ENCODE assay signal across 1 cellular context in the genomic region with DNA sequence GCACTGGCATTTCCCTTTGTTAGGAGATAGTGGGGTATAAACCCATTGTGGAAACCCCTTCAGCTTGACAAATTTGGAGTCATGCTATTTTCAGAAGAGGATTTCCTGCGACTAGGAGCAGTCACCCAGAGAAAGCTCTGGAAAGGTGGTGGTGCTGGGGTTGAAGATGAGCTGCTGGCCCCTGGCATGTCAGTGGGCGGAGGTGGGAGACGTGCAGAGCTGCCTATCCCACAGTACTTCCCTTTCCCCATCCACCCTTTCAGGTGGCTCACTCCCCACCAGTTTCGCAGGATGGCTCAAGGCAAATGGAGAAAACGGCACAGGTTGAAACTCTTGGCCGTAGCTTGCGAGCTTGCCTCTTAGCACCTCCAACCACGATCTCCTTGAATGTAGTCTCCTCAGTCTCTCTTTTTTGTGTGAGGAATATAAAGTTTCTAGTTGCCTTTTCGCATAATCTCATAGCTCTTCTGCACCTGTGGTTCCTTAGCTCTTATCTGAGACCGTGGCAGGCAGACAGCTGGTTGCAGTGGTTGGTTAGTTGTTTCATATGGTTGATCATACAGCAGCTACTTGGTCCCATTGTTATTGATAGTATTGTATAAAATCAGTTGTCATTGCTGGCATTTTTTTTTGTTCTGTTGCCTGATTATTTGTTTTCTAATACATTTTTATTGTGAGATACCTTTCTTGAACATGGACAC.
TF ChIP-seq lines count a peak whose summit lies in the region.

No MANE protein-coding gene starts in this region.

TF ChIP-seq in K562, 482 proteins besides CTCF, POLR2A, EP300 and RAD21:
- TF ChIP-seq TAL1 (IDR thresholded peaks at IDR 0.05) (peak; percentile 10; the same call in 1 of the 2 replicates), CBFA2T3 (IDR thresholded peaks at IDR 0.05) (0 out of 2 replicates have a peak, but pooled peaks have one; percentile 25), ZNF3 (CRISPR knock-in tag; IDR thresholded peaks at IDR 0.05) (no peak)
- TF ChIP-seq, protein P1, sequence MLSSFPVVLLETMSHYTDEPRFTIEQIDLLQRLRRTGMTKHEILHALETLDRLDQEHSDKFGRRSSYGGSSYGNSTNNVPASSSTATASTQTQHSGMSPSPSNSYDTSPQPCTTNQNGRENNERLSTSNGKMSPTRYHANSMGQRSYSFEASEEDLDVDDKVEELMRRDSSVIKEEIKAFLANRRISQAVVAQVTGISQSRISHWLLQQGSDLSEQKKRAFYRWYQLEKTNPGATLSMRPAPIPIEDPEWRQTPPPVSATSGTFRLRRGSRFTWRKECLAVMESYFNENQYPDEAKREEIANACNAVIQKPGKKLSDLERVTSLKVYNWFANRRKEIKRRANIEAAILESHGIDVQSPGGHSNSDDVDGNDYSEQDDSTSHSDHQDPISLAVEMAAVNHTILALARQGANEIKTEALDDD (IDR thresholded peaks at IDR 0.05), result peak; percentile 86
